In the genomic region with DNA sequence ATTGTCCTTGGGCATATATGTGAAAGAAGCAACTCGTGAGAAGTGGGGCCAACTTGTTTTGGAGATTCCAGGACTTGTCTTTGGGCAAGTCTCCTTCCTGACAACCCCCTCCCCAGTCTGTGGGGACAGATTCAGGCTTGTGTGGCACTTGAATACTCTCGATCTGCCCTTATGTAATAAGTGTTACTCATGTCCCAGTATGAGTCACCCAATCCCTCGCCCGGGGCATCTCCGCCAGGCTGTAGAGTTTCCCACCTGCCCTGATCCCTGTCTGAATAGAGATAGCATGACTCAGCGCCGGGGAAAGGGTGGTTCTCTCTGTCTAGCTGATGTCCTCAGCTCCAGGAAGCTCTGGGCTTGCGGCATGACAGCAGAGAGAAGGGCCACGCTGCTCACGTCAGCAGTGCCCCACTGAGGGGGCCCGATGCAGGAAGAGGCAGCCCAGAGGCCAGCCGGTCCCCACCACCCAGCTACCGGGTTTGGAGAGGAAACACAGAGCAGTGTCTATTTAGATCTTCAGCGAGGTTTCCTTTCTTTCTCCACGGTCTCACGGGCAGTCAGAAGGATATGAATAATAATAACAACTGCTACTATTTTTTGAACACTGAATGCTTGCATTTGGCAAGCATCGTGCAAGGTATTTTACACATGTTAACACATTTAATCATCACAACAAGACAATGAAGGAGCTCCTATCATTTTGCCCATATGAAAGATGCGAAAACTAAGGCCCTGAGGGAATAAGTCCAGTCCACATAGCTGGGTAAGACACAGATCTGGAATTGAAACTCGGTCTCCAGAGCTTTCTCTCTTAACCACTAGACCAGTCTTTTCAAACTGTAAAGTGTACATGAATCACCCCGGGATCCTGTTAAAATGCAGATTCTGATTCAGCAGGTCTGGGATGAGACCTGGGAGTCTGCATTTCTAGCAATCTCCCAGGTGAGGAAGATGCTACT, we compare ENCODE assay signal across 1 cellular context.
TF ChIP-seq lines count a peak whose summit lies in the region.

No MANE protein-coding gene starts in this region.

TF ChIP-seq in HEK293, 187 proteins besides CTCF, POLR2A, EP300 and RAD21 (continued from another document):
- TF ChIP-seq, protein P1, sequence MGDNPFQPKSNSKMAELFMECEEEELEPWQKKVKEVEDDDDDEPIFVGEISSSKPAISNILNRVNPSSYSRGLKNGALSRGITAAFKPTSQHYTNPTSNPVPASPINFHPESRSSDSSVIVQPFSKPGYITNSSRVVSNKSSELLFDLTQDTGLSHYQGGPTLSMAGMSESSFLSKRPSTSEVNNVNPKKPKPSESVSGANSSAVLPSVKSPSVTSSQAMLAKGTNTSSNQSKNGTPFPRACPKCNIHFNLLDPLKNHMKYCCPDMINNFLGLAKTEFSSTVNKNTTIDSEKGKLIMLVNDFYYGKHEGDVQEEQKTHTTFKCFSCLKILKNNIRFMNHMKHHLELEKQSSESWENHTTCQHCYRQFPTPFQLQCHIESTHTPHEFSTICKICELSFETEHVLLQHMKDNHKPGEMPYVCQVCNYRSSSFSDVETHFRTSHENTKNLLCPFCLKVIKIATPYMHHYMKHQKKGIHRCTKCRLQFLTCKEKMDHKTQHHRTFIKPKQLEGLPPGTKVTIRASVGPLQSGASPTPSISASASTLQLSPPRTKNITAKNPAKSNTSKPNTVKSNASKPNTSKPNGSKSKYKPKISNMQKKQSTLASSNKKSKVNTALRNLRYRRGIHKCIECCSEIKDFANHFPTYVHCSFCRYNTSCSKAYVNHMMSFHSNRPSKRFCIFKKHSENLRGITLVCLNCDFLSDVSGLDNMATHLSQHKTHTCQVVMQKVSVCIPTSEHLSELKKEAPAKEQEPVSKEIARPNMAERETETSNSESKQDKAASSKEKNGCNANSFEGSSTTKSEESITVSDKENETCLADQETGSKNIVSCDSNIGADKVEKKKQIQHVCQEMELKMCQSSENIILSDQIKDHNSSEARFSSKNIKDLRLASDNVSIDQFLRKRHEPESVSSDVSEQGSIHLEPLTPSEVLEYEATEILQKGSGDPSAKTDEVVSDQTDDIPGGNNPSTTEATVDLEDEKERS (tag by site-specific recombination; IDR thresholded peaks at IDR 0.05): no peak
- TF ChIP-seq ZNF423 (tag by site-specific recombination; IDR thresholded peaks at IDR 0.05) (no peak), ZNF560 (tag by site-specific recombination; IDR thresholded peaks at IDR 0.05; ENCODE audit: borderline replicate concordance) (no peak), ZBTB20 (tag by site-specific recombination; IDR thresholded peaks at IDR 0.05) (peak; percentile 26; the same call in 1 of the 2 replicates), ZNF133 (tag by site-specific recombination; IDR thresholded peaks at IDR 0.05) (no peak), KLF1 (tag by site-specific recombination; IDR thresholded peaks at IDR 0.05) (0 out of 2 replicates have a peak, but pooled peaks have one; percentile 16), KLF16 (tag by site-specific recombination; IDR thresholded peaks at IDR 0.05) (peak; percentile 27; the same call in 1 of the 2 replicates), ZNF596 (tag by site-specific recombination; IDR thresholded peaks at IDR 0.05) (no peak), ZNF155 (tag by site-specific recombination; IDR thresholded peaks at IDR 0.05) (no peak)
- TF ChIP-seq, protein P2, sequence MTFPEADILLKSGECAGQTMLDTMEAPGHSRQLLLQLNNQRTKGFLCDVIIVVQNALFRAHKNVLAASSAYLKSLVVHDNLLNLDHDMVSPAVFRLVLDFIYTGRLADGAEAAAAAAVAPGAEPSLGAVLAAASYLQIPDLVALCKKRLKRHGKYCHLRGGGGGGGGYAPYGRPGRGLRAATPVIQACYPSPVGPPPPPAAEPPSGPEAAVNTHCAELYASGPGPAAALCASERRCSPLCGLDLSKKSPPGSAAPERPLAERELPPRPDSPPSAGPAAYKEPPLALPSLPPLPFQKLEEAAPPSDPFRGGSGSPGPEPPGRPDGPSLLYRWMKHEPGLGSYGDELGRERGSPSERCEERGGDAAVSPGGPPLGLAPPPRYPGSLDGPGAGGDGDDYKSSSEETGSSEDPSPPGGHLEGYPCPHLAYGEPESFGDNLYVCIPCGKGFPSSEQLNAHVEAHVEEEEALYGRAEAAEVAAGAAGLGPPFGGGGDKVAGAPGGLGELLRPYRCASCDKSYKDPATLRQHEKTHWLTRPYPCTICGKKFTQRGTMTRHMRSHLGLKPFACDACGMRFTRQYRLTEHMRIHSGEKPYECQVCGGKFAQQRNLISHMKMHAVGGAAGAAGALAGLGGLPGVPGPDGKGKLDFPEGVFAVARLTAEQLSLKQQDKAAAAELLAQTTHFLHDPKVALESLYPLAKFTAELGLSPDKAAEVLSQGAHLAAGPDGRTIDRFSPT (tag by site-specific recombination; IDR thresholded peaks at IDR 0.05): peak; percentile 62; the same call in 1 of the 2 replicates
- TF ChIP-seq, protein P3, sequence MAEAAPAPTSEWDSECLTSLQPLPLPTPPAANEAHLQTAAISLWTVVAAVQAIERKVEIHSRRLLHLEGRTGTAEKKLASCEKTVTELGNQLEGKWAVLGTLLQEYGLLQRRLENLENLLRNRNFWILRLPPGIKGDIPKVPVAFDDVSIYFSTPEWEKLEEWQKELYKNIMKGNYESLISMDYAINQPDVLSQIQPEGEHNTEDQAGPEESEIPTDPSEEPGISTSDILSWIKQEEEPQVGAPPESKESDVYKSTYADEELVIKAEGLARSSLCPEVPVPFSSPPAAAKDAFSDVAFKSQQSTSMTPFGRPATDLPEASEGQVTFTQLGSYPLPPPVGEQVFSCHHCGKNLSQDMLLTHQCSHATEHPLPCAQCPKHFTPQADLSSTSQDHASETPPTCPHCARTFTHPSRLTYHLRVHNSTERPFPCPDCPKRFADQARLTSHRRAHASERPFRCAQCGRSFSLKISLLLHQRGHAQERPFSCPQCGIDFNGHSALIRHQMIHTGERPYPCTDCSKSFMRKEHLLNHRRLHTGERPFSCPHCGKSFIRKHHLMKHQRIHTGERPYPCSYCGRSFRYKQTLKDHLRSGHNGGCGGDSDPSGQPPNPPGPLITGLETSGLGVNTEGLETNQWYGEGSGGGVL (tag by site-specific recombination; IDR thresholded peaks at IDR 0.05): peak; percentile 66
- TF ChIP-seq, protein P4, sequence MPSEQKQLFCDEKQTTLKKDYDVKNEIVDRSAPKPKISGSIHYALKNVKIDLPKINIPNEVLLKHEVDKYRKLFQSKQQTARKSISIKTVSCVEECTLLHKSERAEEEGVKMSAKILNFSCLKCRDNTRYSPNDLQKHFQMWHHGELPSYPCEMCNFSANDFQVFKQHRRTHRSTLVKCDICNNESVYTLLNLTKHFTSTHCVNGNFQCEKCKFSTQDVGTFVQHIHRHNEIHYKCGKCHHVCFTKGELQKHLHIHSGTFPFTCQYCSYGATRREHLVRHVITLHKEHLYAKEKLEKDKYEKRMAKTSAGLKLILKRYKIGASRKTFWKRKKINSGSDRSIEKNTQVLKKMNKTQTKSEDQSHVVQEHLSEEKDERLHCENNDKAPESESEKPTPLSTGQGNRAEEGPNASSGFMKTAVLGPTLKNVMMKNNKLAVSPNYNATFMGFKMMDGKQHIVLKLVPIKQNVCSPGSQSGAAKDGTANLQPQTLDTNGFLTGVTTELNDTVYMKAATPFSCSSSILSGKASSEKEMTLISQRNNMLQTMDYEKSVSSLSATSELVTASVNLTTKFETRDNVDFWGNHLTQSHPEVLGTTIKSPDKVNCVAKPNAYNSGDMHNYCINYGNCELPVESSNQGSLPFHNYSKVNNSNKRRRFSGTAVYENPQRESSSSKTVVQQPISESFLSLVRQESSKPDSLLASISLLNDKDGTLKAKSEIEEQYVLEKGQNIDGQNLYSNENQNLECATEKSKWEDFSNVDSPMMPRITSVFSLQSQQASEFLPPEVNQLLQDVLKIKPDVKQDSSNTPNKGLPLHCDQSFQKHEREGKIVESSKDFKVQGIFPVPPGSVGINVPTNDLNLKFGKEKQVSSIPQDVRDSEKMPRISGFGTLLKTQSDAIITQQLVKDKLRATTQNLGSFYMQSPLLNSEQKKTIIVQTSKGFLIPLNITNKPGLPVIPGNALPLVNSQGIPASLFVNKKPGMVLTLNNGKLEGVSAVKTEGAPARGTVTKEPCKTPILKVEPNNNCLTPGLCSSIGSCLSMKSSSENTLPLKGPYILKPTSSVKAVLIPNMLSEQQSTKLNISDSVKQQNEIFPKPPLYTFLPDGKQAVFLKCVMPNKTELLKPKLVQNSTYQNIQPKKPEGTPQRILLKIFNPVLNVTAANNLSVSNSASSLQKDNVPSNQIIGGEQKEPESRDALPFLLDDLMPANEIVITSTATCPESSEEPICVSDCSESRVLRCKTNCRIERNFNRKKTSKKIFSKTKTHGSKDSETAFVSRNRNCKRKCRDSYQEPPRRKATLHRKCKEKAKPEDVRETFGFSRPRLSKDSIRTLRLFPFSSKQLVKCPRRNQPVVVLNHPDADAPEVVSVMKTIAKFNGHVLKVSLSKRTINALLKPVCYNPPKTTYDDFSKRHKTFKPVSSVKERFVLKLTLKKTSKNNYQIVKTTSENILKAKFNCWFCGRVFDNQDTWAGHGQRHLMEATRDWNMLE (tag by site-specific recombination; conservative IDR thresholded peaks at IDR 0.05; ENCODE audit: low read depth): peak; percentile 53; the same call in 1 of the 2 replicates
- TF ChIP-seq, protein P5, sequence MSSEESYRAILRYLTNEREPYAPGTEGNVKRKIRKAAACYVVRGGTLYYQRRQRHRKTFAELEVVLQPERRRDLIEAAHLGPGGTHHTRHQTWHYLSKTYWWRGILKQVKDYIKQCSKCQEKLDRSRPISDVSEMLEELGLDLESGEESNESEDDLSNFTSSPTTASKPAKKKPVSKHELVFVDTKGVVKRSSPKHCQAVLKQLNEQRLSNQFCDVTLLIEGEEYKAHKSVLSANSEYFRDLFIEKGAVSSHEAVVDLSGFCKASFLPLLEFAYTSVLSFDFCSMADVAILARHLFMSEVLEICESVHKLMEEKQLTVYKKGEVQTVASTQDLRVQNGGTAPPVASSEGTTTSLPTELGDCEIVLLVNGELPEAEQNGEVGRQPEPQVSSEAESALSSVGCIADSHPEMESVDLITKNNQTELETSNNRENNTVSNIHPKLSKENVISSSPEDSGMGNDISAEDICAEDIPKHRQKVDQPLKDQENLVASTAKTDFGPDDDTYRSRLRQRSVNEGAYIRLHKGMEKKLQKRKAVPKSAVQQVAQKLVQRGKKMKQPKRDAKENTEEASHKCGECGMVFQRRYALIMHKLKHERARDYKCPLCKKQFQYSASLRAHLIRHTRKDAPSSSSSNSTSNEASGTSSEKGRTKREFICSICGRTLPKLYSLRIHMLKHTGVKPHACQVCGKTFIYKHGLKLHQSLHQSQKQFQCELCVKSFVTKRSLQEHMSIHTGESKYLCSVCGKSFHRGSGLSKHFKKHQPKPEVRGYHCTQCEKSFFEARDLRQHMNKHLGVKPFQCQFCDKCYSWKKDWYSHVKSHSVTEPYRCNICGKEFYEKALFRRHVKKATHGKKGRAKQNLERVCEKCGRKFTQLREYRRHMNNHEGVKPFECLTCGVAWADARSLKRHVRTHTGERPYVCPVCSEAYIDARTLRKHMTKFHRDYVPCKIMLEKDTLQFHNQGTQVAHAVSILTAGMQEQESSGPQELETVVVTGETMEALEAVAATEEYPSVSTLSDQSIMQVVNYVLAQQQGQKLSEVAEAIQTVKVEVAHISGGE (tag by site-specific recombination; conservative IDR thresholded peaks at IDR 0.05; ENCODE audit: low read depth): peak; percentile 40; the same call in 1 of the 2 replicates
